ENCODE assay signal across 14 cellular contexts in the genomic region with DNA sequence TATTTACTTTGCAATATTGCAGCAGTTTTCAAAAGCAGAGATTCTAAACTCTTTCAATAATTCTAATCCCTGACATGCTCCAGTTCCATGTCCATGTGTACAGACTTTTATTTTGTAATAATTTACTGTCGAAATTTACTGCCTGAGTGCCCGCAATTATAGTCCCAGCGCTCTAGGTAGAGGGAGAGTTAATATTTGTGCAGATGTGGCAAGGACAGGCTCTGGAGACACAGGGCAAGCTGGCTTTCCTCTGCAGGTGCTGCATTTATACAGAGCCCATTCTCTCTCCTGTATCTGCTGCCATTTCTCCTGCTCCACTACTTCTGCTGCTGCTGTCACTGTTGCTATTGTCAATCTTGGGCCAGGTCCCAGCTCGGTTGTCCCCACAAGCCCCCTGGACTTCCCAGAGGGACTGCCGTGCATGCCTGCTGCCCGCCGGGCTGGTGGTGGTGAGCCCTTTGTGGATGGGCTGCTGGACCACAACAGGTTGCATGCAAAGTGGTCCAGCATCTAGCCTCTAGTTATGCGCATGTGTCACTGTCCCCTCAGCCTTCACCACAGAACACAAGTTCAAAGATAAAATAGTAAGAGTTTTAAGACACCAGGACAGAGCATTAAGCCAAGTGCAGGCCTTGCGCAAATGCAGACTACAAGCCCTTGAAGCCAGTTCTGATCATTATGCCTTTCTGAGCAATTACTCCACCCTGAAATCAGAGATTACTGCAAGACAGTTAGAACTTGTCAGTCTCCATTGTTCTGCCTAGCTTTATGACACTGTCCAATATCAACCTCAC. TPM values are rescaled to one million over a fixed set of nuclear protein-coding genes. Genes with fewer than 3 reads are reported as not detected.
DNase-seq lines count a peak whose midpoint lies in the region; ATAC-seq and TF ChIP-seq lines count a peak whose summit lies in the region.
"Had no signal": no experiment of that assay in that cellular context is flagged by ENCODE, and none has a peak within 500 bp of the region (broad histone marks: within the 10 kb centered on the region; RNA-seq: fewer than 3 reads in every experiment).

No MANE protein-coding gene starts in this region.

- H3K4me3 ChIP-seq in tibial artery (no peak overlapping the region), lower leg skin (ENCODE audit: low read depth, poor library complexity, severe bottlenecking) (no peak overlapping the region)
- H3K4me3 ChIP-seq: colonic mucosa had no signal

- no peaks in the 10 kb centered on the region for H3K27me3 ChIP-seq in tibial artery
- H3K27me3 ChIP-seq: colonic mucosa had no signal

- peak overlapping the region; percentile 74 to 78 for H3K27ac ChIP-seq in tibial artery
- H3K27ac ChIP-seq: colonic mucosa had no signal

- no peaks in the 10 kb centered on the region for H3K9me3 ChIP-seq in tibial artery
- H3K9me3 ChIP-seq: colonic mucosa had no signal

- no peaks in the 10 kb centered on the region for H3K9me3 Mint-ChIP-seq in activated CD4-positive, alpha-beta T cell treated with anti-CD3 and anti-CD28 coated beads for 36 hours (ENCODE audit: low read depth)
- no peaks in the 10 kb centered on the region for H3K9me3 Mint-ChIP-seq in activated CD4-positive, alpha-beta T cell treated with anti-CD3 and anti-CD28 coated beads, Interleukin-2, amount 10 ng/mL, durations not matched to agents 24 days and 14 days
- H3K9me3 Mint-ChIP-seq: natural killer cell treated with Interleukin-12 subunit alpha and Interleukin-12 subunit beta and Interleukin-15 and Interleukin-18, amount 100 ng/mL, for 72 hours; T-helper 2 cell treated with Interferon-gamma antibody and Interleukin-4, amounts not matched to agents 5 μg/mL and 100 μg/mL, for 36 hours; type B pancreatic cell had no signal

- CTCF ChIA-PET in activated CD4-positive, alpha-beta T cell treated with anti-CD3 and anti-CD28 coated beads for 36 hours (lab: Charles Lee) = interaction anchor here (1.0 kb wide), 1 partner anchor 12 kb away, joined by 3 read pairs; no protein-coding TSS in a partner anchor

- TF ChIP-seq CTCF in tibial artery (IDR thresholded peaks at IDR 0.05) (no peak), lower leg skin (IDR thresholded peaks at IDR 0.05) (no peak)

- peaks cover 1% of the 10 kb centered on the region for H3K27me3 Mint-ChIP-seq in activated CD4-positive, alpha-beta T cell treated with anti-CD3 and anti-CD28 coated beads for 36 hours
- H3K27me3 Mint-ChIP-seq in activated CD4-positive, alpha-beta T cell treated with anti-CD3 and anti-CD28 coated beads, Interleukin-2, amount 10 ng/mL, durations not matched to agents 24 days and 14 days = peaks cover 8% of the 10 kb centered on the region
- H3K27me3 Mint-ChIP-seq: activated naive CD8-positive, alpha-beta T cell; type B pancreatic cell had no signal

- DNase-seq in activated CD4-positive, alpha-beta T cell treated with anti-CD3 and anti-CD28 coated beads for 36 hours = no peak
- no peak for DNase-seq in activated CD4-positive, alpha-beta T cell treated with anti-CD3 and anti-CD28 coated beads, Interleukin-2, amount 10 ng/mL, durations not matched to agents 24 days and 14 days
- DNase-seq in SHP77 treated with DMSO at 0.1 percent for 48 hours (lab: John Stamatoyannopoulos, UW) (peak; percentile 59), tibial artery (no peak), GM03348 (ENCODE audit: low spot score) (no peak), lower leg skin (ENCODE audit: low spot score in 2 of 2) (no peak), iPS-NIHi7 (ENCODE audit: extremely low spot score) (no peak)
- DNase-seq: colonic mucosa, NCI-H2107 had no signal

- H3K4me1 Mint-ChIP-seq in activated CD4-positive, alpha-beta T cell treated with anti-CD3 and anti-CD28 coated beads for 36 hours = peaks cover 8% of the 10 kb centered on the region
- H3K4me1 Mint-ChIP-seq in activated CD4-positive, alpha-beta T cell treated with anti-CD3 and anti-CD28 coated beads, Interleukin-2, amount 10 ng/mL, durations not matched to agents 24 days and 14 days = no peaks in the 10 kb centered on the region

- H3K36me3 Mint-ChIP-seq in activated CD4-positive, alpha-beta T cell treated with anti-CD3 and anti-CD28 coated beads for 36 hours (ENCODE audit: low read depth) = no peaks in the 10 kb centered on the region
- no peaks in the 10 kb centered on the region for H3K36me3 Mint-ChIP-seq in activated CD4-positive, alpha-beta T cell treated with anti-CD3 and anti-CD28 coated beads, Interleukin-2, amount 10 ng/mL, durations not matched to agents 24 days and 14 days (ENCODE audit: low read depth)
- H3K36me3 Mint-ChIP-seq: activated naive CD8-positive, alpha-beta T cell; natural killer cell treated with Interleukin-12 subunit alpha and Interleukin-12 subunit beta and Interleukin-15 and Interleukin-18, amount 100 ng/mL, for 72 hours; type B pancreatic cell had no signal

- intact Hi-C loops in activated CD4-positive, alpha-beta T cell treated with anti-CD3 and anti-CD28 coated beads for 36 hours (cut with DNase I, micrococcal nuclease) = no loop called here
- intact Hi-C loops in activated CD4-positive, alpha-beta T cell treated with anti-CD3 and anti-CD28 coated beads, Interleukin-2, amount 10 ng/mL, durations not matched to agents 24 days and 14 days (cut with micrococcal nuclease) = no loop called here
- intact Hi-C loops in tibial artery (cut with DNase I; ENCODE audit: low total_unique reads) (loop anchor here (5.0 kb wide), 1 partner anchor 42 kb away; a partner anchor contains a TSS), lower leg skin (cut with DNase I; ENCODE audit: low total_unique reads) (no loop called here)

- peak; percentile 34 for ATAC-seq in activated CD4-positive, alpha-beta T cell treated with anti-CD3 and anti-CD28 coated beads for 36 hours
- peak; percentile 22 for ATAC-seq in HG03196 (IDR thresholded peaks at IDR 0.05; ENCODE audit: unreplicated experiment)

- TF ChIP-seq POLR2A in lower leg skin (IDR thresholded peaks at IDR 0.05) = no peak

- 79 to 81% methylated on average over 9 of the region's 9 CpGs for WGBS in lower leg skin, 2 donors

- no peak overlapping the region for H3K27ac Mint-ChIP-seq in activated CD4-positive, alpha-beta T cell treated with anti-CD3 and anti-CD28 coated beads for 36 hours
- no peak overlapping the region for H3K27ac Mint-ChIP-seq in activated CD4-positive, alpha-beta T cell treated with anti-CD3 and anti-CD28 coated beads, Interleukin-2, amount 10 ng/mL, durations not matched to agents 24 days and 14 days
- H3K27ac Mint-ChIP-seq: activated naive CD8-positive, alpha-beta T cell; natural killer cell treated with Interleukin-12 subunit alpha and Interleukin-12 subunit beta and Interleukin-15 and Interleukin-18, amount 100 ng/mL, for 72 hours; T-helper 2 cell treated with Interferon-gamma antibody and Interleukin-4, amounts not matched to agents 5 μg/mL and 100 μg/mL, for 36 hours; type B pancreatic cell had no signal

- H3K4me1 ChIP-seq in tibial artery = peaks cover 0 to 84% (median 35%) of the 10 kb centered on the region in 4 donors
- H3K4me1 ChIP-seq: colonic mucosa had no signal

- POLR2A ChIA-PET in activated CD4-positive, alpha-beta T cell treated with anti-CD3 and anti-CD28 coated beads for 36 hours (lab: Charles Lee) = no interaction called here

- no peaks in the 10 kb centered on the region for H3K36me3 ChIP-seq in tibial artery
- H3K36me3 ChIP-seq: colonic mucosa had no signal

- H3K4me3 Mint-ChIP-seq in activated CD4-positive, alpha-beta T cell treated with anti-CD3 and anti-CD28 coated beads for 36 hours = no peak overlapping the region
- no peak overlapping the region for H3K4me3 Mint-ChIP-seq in activated CD4-positive, alpha-beta T cell treated with anti-CD3 and anti-CD28 coated beads, Interleukin-2, amount 10 ng/mL, durations not matched to agents 24 days and 14 days
- H3K4me3 Mint-ChIP-seq: activated naive CD8-positive, alpha-beta T cell; natural killer cell treated with Interleukin-12 subunit alpha and Interleukin-12 subunit beta and Interleukin-15 and Interleukin-18, amount 100 ng/mL, for 72 hours; T-helper 2 cell treated with Interferon-gamma antibody and Interleukin-4, amounts not matched to agents 5 μg/mL and 100 μg/mL, for 36 hours; type B pancreatic cell had no signal

RNA-seq across cellular contexts. Expression of a gene that starts 40.8 kb away (rescaled TPM):
- total RNA-seq in activated CD4-positive, alpha-beta T cell treated with anti-CD3 and anti-CD28 coated beads for 36 hours = 1 to 10 TPM; 1.8 to 2.0 TPM
- total RNA-seq in activated CD4-positive, alpha-beta T cell treated with anti-CD3 and anti-CD28 coated beads, Interleukin-2, amount 10 ng/mL, durations not matched to agents 24 days and 14 days = 0.44 and 0.80 TPM in 2 replicates
- 10 to 100 TPM in 2 of 4 donors, 1 to 10 TPM in 2; 7.2 to 33.2 (median 14.3) TPM for total RNA-seq in lower leg skin
